In genomic region chr7:147078324-147078723, GRCh38 we compare ENCODE assay signal across 9 cellular contexts.
"Had no signal": no experiment of that assay in that cellular context is flagged by ENCODE, and none has a peak within 500 bp of the region (broad histone marks: within the 10 kb centered on the region; RNA-seq: fewer than 3 reads in every experiment).

No MANE protein-coding gene starts in this region.

- H3K4me1 ChIP-seq: HAP-1 had no signal

- DNase-seq: GM23248, GOT3, H7, HFFc6 had no signal

- H3K36me3 Mint-ChIP-seq: IgD-negative memory B cell had no signal

- H3K36me3 ChIP-seq: HAP-1 had no signal

- H3K4me3 Mint-ChIP-seq: HFFc6, IgD-negative memory B cell had no signal

- H3K4me3 ChIP-seq: GM23248, HAP-1 had no signal

- H3K27me3 Mint-ChIP-seq: IgD-negative memory B cell had no signal

- H3K27ac ChIP-seq: GM23248, HL-60 had no signal

- H3K9me3 ChIP-seq: HAP-1 had no signal

- ATAC-seq: HCT116, HepG2 had no signal

- H3K27ac Mint-ChIP-seq: HFFc6, IgD-negative memory B cell had no signal

- H3K4me1 Mint-ChIP-seq: IgD-negative memory B cell had no signal

- FAIRE-seq: HepG2 had no signal
